Comparison of ENCODE assay signal across 11 cellular contexts in genomic region chr7:73870041-73870492, GRCh38. TPM values are rescaled to one million over a fixed set of nuclear protein-coding genes. Genes with fewer than 3 reads are reported as not detected.
DNase-seq lines count a peak whose midpoint lies in the region; TF ChIP-seq lines count a peak whose summit lies in the region.
"Had no signal": no experiment of that assay in that cellular context is flagged by ENCODE, and none has a peak within 500 bp of the region (broad histone marks: within the 10 kb centered on the region; RNA-seq: fewer than 3 reads in every experiment).

No MANE protein-coding gene starts in this region.

- CTCF ChIA-PET in HEK293T (lab: Yijun Ruan, JAX), result interaction anchor here (0.5 to 0.6 kb wide), 2 partner anchors 13 to 52 kb away, joined by 3 read pairs; no protein-coding TSS in a partner anchor

- no peak for TF ChIP-seq EP300 in esophagus muscularis mucosa (IDR thresholded peaks at IDR 0.05)
- no peak for TF ChIP-seq EP300 in ovary (IDR thresholded peaks at IDR 0.05)

- DNase-seq in NCI-H69 (lab: John Stamatoyannopoulos, UW), result peak; percentile 28
- DNase-seq in esophagus muscularis mucosa (ENCODE audit: extremely low spot score), result no peak
- DNase-seq in ovary, result peak in 4 of 5 donors; percentile 19 to 58 (median 42)
- no peak for DNase-seq in HEK293T (ENCODE audit: extremely low spot score)
- DNase-seq in epidermal melanocyte (ENCODE audit: insufficient read length, low spot score), result no peak
- no peak for DNase-seq in T-helper 9 cell
- DNase-seq: activated T-cell treated with anti-CD3 and anti-CD28 coated beads, Interleukin-2, amount 50 U/mL, for 4 hours; C1 segment of cervical spinal cord; foreskin melanocyte; NCI-H1694; occipital lobe had no signal

- no peaks in the 10 kb centered on the region for H3K27me3 ChIP-seq in esophagus muscularis mucosa
- H3K27me3 ChIP-seq in ovary, result no peaks in the 10 kb centered on the region

- WGBS in esophagus muscularis mucosa, result 68% methylated on average over 15 of the region's 15 CpGs
- WGBS in ovary, 3 donors, result 69 to 72% (median 69%) methylated on average over 15 of the region's 15 CpGs

- POLR2A ChIA-PET in HEK293T (lab: Yijun Ruan, JAX), result interaction anchor here (0.9 kb wide), 1 partner anchor 28 kb away, joined by 3 read pairs; the partner anchor contains the start of gene METTL27

- intact Hi-C loops in esophagus muscularis mucosa (cut with DNase I) (no loop called here), ovary (cut with DNase I) (no loop called here)

- H3K4me1 ChIP-seq in esophagus muscularis mucosa (peaks cover 23 to 46% (median 42%) of the 10 kb centered on the region in 4 donors), ovary (ENCODE audit: insufficient read depth) (peaks cover 1% of the 10 kb centered on the region)

- H3K9me3 ChIP-seq in esophagus muscularis mucosa (no peaks in the 10 kb centered on the region), ovary (no peaks in the 10 kb centered on the region)

- TF ChIP-seq CTCF in esophagus muscularis mucosa (IDR thresholded peaks at IDR 0.05), result no peak
- TF ChIP-seq CTCF in ovary (IDR thresholded peaks at IDR 0.05), result no peak

- H3K36me3 ChIP-seq in esophagus muscularis mucosa, result no peaks in the 10 kb centered on the region
- H3K36me3 ChIP-seq in ovary, result no peaks in the 10 kb centered on the region

- H3K4me3 ChIP-seq in esophagus muscularis mucosa (no peak overlapping the region), ovary (no peak overlapping the region)

- TF ChIP-seq POLR2A in esophagus muscularis mucosa (IDR thresholded peaks at IDR 0.05; ENCODE audit: low read depth), result no peak
- TF ChIP-seq POLR2A in ovary (IDR thresholded peaks at IDR 0.05), result no peak

- H3K27ac ChIP-seq in esophagus muscularis mucosa (replicated peaks in 1 of 4) (peak overlapping the region; percentile 40 to 58 (median 49)), ovary (no peak overlapping the region)

TF ChIP-seq in HEK293T, 16 proteins besides CTCF, POLR2A, EP300 and RAD21:
- TF ChIP-seq FOXM1 (IDR thresholded peaks at IDR 0.05; ENCODE audit: borderline replicate concordance) (no peak), BHLHE40 (IDR thresholded peaks at IDR 0.05; ENCODE audit: borderline replicate concordance) (no peak), CTBP1 (IDR thresholded peaks at IDR 0.05; ENCODE audit: borderline replicate concordance) (no peak)

RNA-seq across cellular contexts. Expression of gene TMEM270, which starts 9.1 kb away (rescaled TPM):
- total RNA-seq in esophagus muscularis mucosa (not detected), ovary (under 1 TPM in 1 of 7 donors, not detected in 6; 0.34 TPM)
- not detected for polyA plus RNA-seq in ovary
- total RNA-seq: activated T-cell treated with anti-CD3 and anti-CD28 coated beads, Interleukin-2, amount 50 U/mL, for 4 hours; occipital lobe had no signal

RNA-seq across cellular contexts. Expression of gene METTL27, which starts 27.8 kb away (rescaled TPM):
- total RNA-seq in esophagus muscularis mucosa (1 to 10 TPM in 3 of 4 donors, under 1 TPM in 1; 0.83 to 4.0 (median 2.8) TPM), ovary (10 to 100 TPM in 1 of 7 donors, 1 to 10 TPM in 6; 1.8 to 25.6 (median 4.3) TPM)
- polyA plus RNA-seq in ovary, result 1 to 10 TPM in 1 of 2 donors, not detected in 1; 3.0 TPM

RNA-seq across cellular contexts. Expression of gene CLDN4, which starts 39.3 kb away (rescaled TPM):
- total RNA-seq in esophagus muscularis mucosa (1 to 10 TPM in 2 of 4 donors, under 1 TPM in 2; 0.42 to 3.1 (median 1.7) TPM), ovary (100 to 1,000 TPM in 1 of 7 donors, 10 to 100 TPM in 1, 1 to 10 TPM in 3, under 1 TPM in 1, not detected in 1; 0.40 to 240 (median 9.1) TPM)
- under 1 TPM; 0.27 to 0.35 TPM for polyA plus RNA-seq in ovary

Comparison
In these comparisons a context has a peak if more than half of its experiments do, and no peak if none do; other contexts are left out.
1. DNase-seq: peak in NCI-H69 (single experiment) and ovary (4 of 5); none in esophagus muscularis mucosa (single experiment), HEK293T (single experiment), epidermal melanocyte (single experiment) and T-helper 9 cell (single experiment).
2. H3K27ac ChIP-seq: peak in esophagus muscularis mucosa (4 of 4); none in ovary (0 of 2).